ENCODE assay signal across 18 cellular contexts in genomic region chr17:78121801-78122220, GRCh38. TPM values are rescaled to one million over a fixed set of nuclear protein-coding genes. Genes with fewer than 3 reads are reported as not detected.
DNase-seq lines count a peak whose midpoint lies in the region; ATAC-seq, FAIRE-seq and TF ChIP-seq lines count a peak whose summit lies in the region.
"Had no signal": no experiment of that assay in that cellular context is flagged by ENCODE, and none has a peak within 500 bp of the region (broad histone marks: within the 10 kb centered on the region; RNA-seq: fewer than 3 reads in every experiment).

No MANE protein-coding gene starts in this region.

- intact Hi-C loops in activated CD4-positive, alpha-beta T cell treated with anti-CD3 and anti-CD28 coated beads, Interleukin-2, amount 10 ng/mL, durations not matched to agents 24 days and 14 days (cut with micrococcal nuclease) = loop anchor here (1.0 kb wide), 1 partner anchor 10 kb away; no protein-coding TSS in a partner anchor
- intact Hi-C loops in GM12878 (cut with micrococcal nuclease; ENCODE audit: unreplicated experiment) = no loop called here

- RAD21 ChIA-PET in GM12878 (lab: Charles Lee; ENCODE audit: unreplicated experiment) = interaction anchor here (0.8 to 1.8 kb wide), 2 partner anchors 22 to 102 kb away, joined by 3 to 5 read pairs; no protein-coding TSS in a partner anchor

- H3K27ac Mint-ChIP-seq in activated CD4-positive, alpha-beta T cell treated with anti-CD3 and anti-CD28 coated beads, Interleukin-2, amount 10 ng/mL, durations not matched to agents 24 days and 14 days = peak overlapping the region; percentile 87
- H3K27ac Mint-ChIP-seq in stimulated activated effector memory CD8-positive, alpha-beta T cell treated with anti-CD3 and anti-CD28 coated beads, Interleukin-12 subunit alpha, Interleukin-12 subunit beta, amount 100 ng/mL, for 72 hours = peak overlapping the region; percentile 91
- H3K27ac Mint-ChIP-seq: brain, HFFc6 had no signal

- H3K4me2 ChIP-seq in OCI-LY1 (ENCODE audit: low read length) = peak overlapping the region; percentile 34
- H3K4me2 ChIP-seq in GM12878 (ENCODE audit: control insufficient read depth, insufficient read depth) = peak overlapping the region; percentile 93

- H3K27ac ChIP-seq in OCI-LY1 (ENCODE audit: low read depth, low read length, poor library complexity, severe bottlenecking) (peak overlapping the region; percentile 50), GM12878 (ENCODE audit: control insufficient read depth, insufficient read depth) (peak overlapping the region; percentile 85), RWPE1 (no peak overlapping the region)
- H3K27ac ChIP-seq: epithelial cell of prostate, upper lobe of right lung had no signal

- peak overlapping the region; percentile 87 for H3K4me3 Mint-ChIP-seq in activated CD4-positive, alpha-beta T cell treated with anti-CD3 and anti-CD28 coated beads, Interleukin-2, amount 10 ng/mL, durations not matched to agents 24 days and 14 days
- peak overlapping the region; percentile 99 for H3K4me3 Mint-ChIP-seq in stimulated activated effector memory CD8-positive, alpha-beta T cell treated with anti-CD3 and anti-CD28 coated beads, Interleukin-12 subunit alpha, Interleukin-12 subunit beta, amount 100 ng/mL, for 72 hours
- H3K4me3 Mint-ChIP-seq: brain, HFFc6, neural crest cell had no signal

- no peaks in the 10 kb centered on the region for H3K27me3 Mint-ChIP-seq in activated CD4-positive, alpha-beta T cell treated with anti-CD3 and anti-CD28 coated beads, Interleukin-2, amount 10 ng/mL, durations not matched to agents 24 days and 14 days

- no peak for DNase-seq in activated CD4-positive, alpha-beta T cell treated with anti-CD3 and anti-CD28 coated beads, Interleukin-2, amount 10 ng/mL, durations not matched to agents 24 days and 14 days
- DNase-seq in activated CD4-positive, alpha-beta T cell treated with anti-CD3 and anti-CD28 coated beads for 1 hour = no peak
- DNase-seq in GM12878 (ENCODE audit: low read depth, low spot score) (no peak), DMS153 treated with DMSO at 0.1 percent for 48 hours (lab: John Stamatoyannopoulos, UW; ENCODE audit: unreplicated experiment) (no peak), RWPE1 (ENCODE audit: low spot score) (no peak), NCI-H128 (lab: John Stamatoyannopoulos, UW; ENCODE audit: unreplicated experiment) (no peak)
- DNase-seq in stimulated activated effector memory CD8-positive, alpha-beta T cell treated with anti-CD3 and anti-CD28 coated beads, Interleukin-12 subunit alpha, Interleukin-12 subunit beta, amount 100 ng/mL, for 72 hours (ENCODE audit: low spot score in 2 of 2) = no peak
- DNase-seq: DMS79, HFFc6, KBM-7, NCI-H2029 treated with DMSO at 0.1 percent for 48 hours, upper lobe of right lung had no signal

- TF ChIP-seq CTCF in OCI-LY1 (IDR thresholded peaks at IDR 0.05; ENCODE audit: low read length) = no peak
- no peak for TF ChIP-seq CTCF in GM12878 (IDR thresholded peaks at IDR 0.05 in 2 of 3, conservative IDR thresholded peaks at IDR 0.05 in 1 of 3; ENCODE audit: control insufficient read depth in 2 of 3, extremely low read depth in 1 of 3, insufficient read depth in 1 of 3, low read depth in 3 of 3, low read length in 3 of 3)
- TF ChIP-seq CTCF in RWPE1 (conservative IDR thresholded peaks at IDR 0.05; ENCODE audit: low read depth) = no peak

- no peak for FAIRE-seq in GM12878 (lab: Jason Lieb, UNC)
- FAIRE-seq: A204.1 had no signal

- ATAC-seq in GM12878 = no peak
- ATAC-seq in stimulated activated effector memory CD8-positive, alpha-beta T cell treated with anti-CD3 and anti-CD28 coated beads, Interleukin-12 subunit alpha, Interleukin-12 subunit beta, amount 100 ng/mL, for 72 hours = peak; percentile 15
- ATAC-seq: heart right ventricle, upper lobe of right lung had no signal

- no peak for TF ChIP-seq EP300 in GM12878 (IDR thresholded peaks at IDR 0.05; ENCODE audit: borderline replicate concordance in 1 of 2, control insufficient read depth in 1 of 2, low read depth in 2 of 2, low read length in 2 of 2)

- WGBS in GM12878 (ENCODE audit: insufficient coverage, insufficient replicate concordance, low lambda C conversion rate, missing lambda C conversion rate) = 57% methylated on average over 9 of the region's 11 CpGs

- peaks cover 57% of the 10 kb centered on the region for H3K4me1 ChIP-seq in OCI-LY1 (ENCODE audit: insufficient read depth, low read length, severe bottlenecking)
- H3K4me1 ChIP-seq in GM12878 (ENCODE audit: control insufficient read depth, insufficient read depth, low read length) = peaks cover 58% of the 10 kb centered on the region

- no peak for TF ChIP-seq RAD21 in GM12878 (IDR thresholded peaks at IDR 0.05; ENCODE audit: insufficient read depth, low read depth, low read length)

- H3K36me3 ChIP-seq in OCI-LY1 (ENCODE audit: insufficient read depth, low read length) (peaks cover 40% of the 10 kb centered on the region), GM12878 (ENCODE audit: control insufficient read depth in 2 of 2, insufficient read depth in 2 of 2, low read length in 1 of 2) (peaks cover 16 to 27% of the 10 kb centered on the region in 2 experiments)

- SMC1A ChIA-PET in GM12878 (lab: Charles Lee; ENCODE audit: uncharacterized antibody, unreplicated experiment) = interaction anchor here (0.8 to 1.2 kb wide), 2 partner anchors 16 to 55 kb away, joined by 3 read pairs; no protein-coding TSS in a partner anchor

- H3K9me3 Mint-ChIP-seq in activated CD4-positive, alpha-beta T cell treated with anti-CD3 and anti-CD28 coated beads, Interleukin-2, amount 10 ng/mL, durations not matched to agents 24 days and 14 days = no peaks in the 10 kb centered on the region
- no peaks in the 10 kb centered on the region for H3K9me3 Mint-ChIP-seq in stimulated activated effector memory CD8-positive, alpha-beta T cell treated with anti-CD3 and anti-CD28 coated beads, Interleukin-12 subunit alpha, Interleukin-12 subunit beta, amount 100 ng/mL, for 72 hours
- H3K9me3 Mint-ChIP-seq: brain, HFFc6, neural crest cell had no signal

- H3F3A ChIP-seq in OCI-LY1 (ENCODE audit: insufficient read depth, low read length) = no peaks in the 10 kb centered on the region

- H4K20me1 ChIP-seq in OCI-LY1 (ENCODE audit: insufficient read depth, low read length) = no peaks in the 10 kb centered on the region
- H4K20me1 ChIP-seq in GM12878 (ENCODE audit: control insufficient read depth, insufficient read depth) = no peaks in the 10 kb centered on the region

- H3K9me3 ChIP-seq in OCI-LY1 (ENCODE audit: low read length) (no peaks in the 10 kb centered on the region), GM12878 (replicated peaks; ENCODE audit: control insufficient read depth, insufficient read depth, low read length) (no peaks in the 10 kb centered on the region)
- H3K9me3 ChIP-seq: heart right ventricle, upper lobe of right lung had no signal

- CTCF ChIA-PET in GM12878 (lab: Yijun Ruan, JAX) (interaction anchor here (0.6 to 12.7 kb wide), 4 partner anchors 12 to 53 kb away, joined by 3 to 100 read pairs (median 4); no protein-coding TSS in a partner anchor), RWPE1 (lab: Yijun Ruan, JAX) (interaction anchor here (0.6 kb wide), 1 partner anchor 12 kb away, joined by 5 read pairs; no protein-coding TSS in a partner anchor)

- H2AFZ ChIP-seq in OCI-LY1 (ENCODE audit: low read length) (no peak overlapping the region), GM12878 (ENCODE audit: control insufficient read depth, low read depth, low read length) (no peak overlapping the region)

- H3K4me3 ChIP-seq in OCI-LY1 (ENCODE audit: low read depth, low read length, poor library complexity, severe bottlenecking) = peak overlapping the region; percentile 20
- peak overlapping the region; percentile 70 for H3K4me3 ChIP-seq in GM12878
- H3K4me3 ChIP-seq: upper lobe of right lung had no signal

- in situ Hi-C loops in GM12878 (cut with MboI) = no loop called here

- H3K9ac ChIP-seq in OCI-LY1 (ENCODE audit: low read length) = peak overlapping the region; percentile 6; the same call in 1 of the 2 replicates
- peak overlapping the region; percentile 77 for H3K9ac ChIP-seq in GM12878 (ENCODE audit: control insufficient read depth, insufficient read depth, low read length)

- BruUV-seq in GM12878 (replicated peaks; lab: Mats Ljungman, UMichigan) = no TSS peak

- H3K79me2 ChIP-seq in OCI-LY1 (ENCODE audit: insufficient read depth, low read length) (no peaks in the 10 kb centered on the region), GM12878 (ENCODE audit: control insufficient read depth, insufficient read depth, low read length) (peaks cover 62% of the 10 kb centered on the region)

- POLR2A ChIA-PET in GM12878 (lab: Charles Lee) = interaction anchor here (0.9 to 1.0 kb wide), 2 partner anchors 9 to 14 kb away, joined by 3 read pairs; no protein-coding TSS in a partner anchor
- POLR2A ChIA-PET in RWPE1 (lab: Yijun Ruan, JAX; ENCODE audit: low non-redundant PET) = interaction anchor here (0.8 kb wide), 1 partner anchor 96 kb away, joined by 3 read pairs; no protein-coding TSS in a partner anchor

- no peaks in the 10 kb centered on the region for H3K9me2 ChIP-seq in OCI-LY1 (ENCODE audit: low read depth, low read length)

- H3K36me3 Mint-ChIP-seq in activated CD4-positive, alpha-beta T cell treated with anti-CD3 and anti-CD28 coated beads, Interleukin-2, amount 10 ng/mL, durations not matched to agents 24 days and 14 days (ENCODE audit: low read depth) = peaks cover 60% of the 10 kb centered on the region
- peaks cover 91% of the 10 kb centered on the region for H3K36me3 Mint-ChIP-seq in stimulated activated effector memory CD8-positive, alpha-beta T cell treated with anti-CD3 and anti-CD28 coated beads, Interleukin-12 subunit alpha, Interleukin-12 subunit beta, amount 100 ng/mL, for 72 hours
- H3K36me3 Mint-ChIP-seq: brain had no signal

- TF ChIP-seq POLR2A in GM12878 (IDR thresholded peaks at IDR 0.05; ENCODE audit: low read depth, low read length) = peak; percentile 16

- H3K4me1 Mint-ChIP-seq in activated CD4-positive, alpha-beta T cell treated with anti-CD3 and anti-CD28 coated beads, Interleukin-2, amount 10 ng/mL, durations not matched to agents 24 days and 14 days = peaks cover 52% of the 10 kb centered on the region
- peaks cover 60% of the 10 kb centered on the region for H3K4me1 Mint-ChIP-seq in stimulated activated effector memory CD8-positive, alpha-beta T cell treated with anti-CD3 and anti-CD28 coated beads, Interleukin-12 subunit alpha, Interleukin-12 subunit beta, amount 100 ng/mL, for 72 hours
- H3K4me1 Mint-ChIP-seq: brain had no signal

- H3K27me3 ChIP-seq in OCI-LY1 (ENCODE audit: insufficient read depth, low read length) (no peaks in the 10 kb centered on the region), GM12878 (replicated peaks in 1 of 2; ENCODE audit: control insufficient read depth in 2 of 2, insufficient read depth in 2 of 2, low read length in 1 of 2) (no peaks in the 10 kb centered on the region)
- H3K27me3 ChIP-seq: heart right ventricle, upper lobe of right lung had no signal

RNA-seq across cellular contexts. Expression of gene TMC6, which starts 6.7 kb away (rescaled TPM):
- 250 and 251 TPM in 2 replicates for total RNA-seq in activated CD4-positive, alpha-beta T cell treated with anti-CD3 and anti-CD28 coated beads, Interleukin-2, amount 10 ng/mL, durations not matched to agents 24 days and 14 days
- total RNA-seq in GM12878 (2013; cell fraction: nucleolus; rRNA removed) = 479 and 553 TPM in 2 replicates
- total RNA-seq in GM12878 (2014; rRNA removed) (104 and 117 TPM in 2 replicates), GM12878 (2014; rRNA removed; fragmentation: Illumina TruSeq; extraction: Trizol) (34.2 and 39.1 TPM in 2 replicates), GM12878 (2021) (206 and 232 TPM in 2 replicates)
- polyA plus RNA-seq in GM12878 (2011; ENCODE audit: low read depth) = 47.5 TPM
- polyA plus RNA-seq in GM12878 (2011; rRNA removed) (25.6 and 38.0 TPM in 2 replicates), GM12878 (2014; fragmentation: Illumina TruSeq; extraction: Trizol) (2.0 and 20.0 TPM in 2 replicates), GM12878 (2014; fragmentation: Nextera tagmentation; extraction: Ambion mirVana) (10 to 100 TPM in 1 of 2 experiments, 1 to 10 TPM in 1; 1.9 to 11.5 TPM), GM12878 (2014; rRNA removed) (136 and 153 TPM in 2 replicates), GM12878 (2016; fragmentation: Nextera tagmentation; extraction: Ambion mirVana) (10 to 100 TPM; 82.0 to 94.4 TPM)
- polyA plus RNA-seq in GM12878 (2011; cell fraction: cytosol; rRNA removed) = 39.0 and 65.3 TPM in 2 replicates
- polyA plus RNA-seq in GM12878 (2011; cell fraction: nucleus; rRNA removed) = 658 and 780 TPM in 2 replicates
- 192 and 207 TPM in 2 replicates for polyA plus RNA-seq in GM12878 (2012)
- 24.9 and 76.7 TPM in 2 replicates for polyA minus RNA-seq in GM12878 (2011; rRNA and poly(A)+ RNA removed)
- 38.3 and 48.8 TPM in 2 replicates for polyA minus RNA-seq in GM12878 (2011; cell fraction: cytosol; rRNA and poly(A)+ RNA removed)
- 152 and 216 TPM in 2 replicates for polyA minus RNA-seq in GM12878 (2011; cell fraction: nucleus; rRNA and poly(A)+ RNA removed)

RNA-seq across cellular contexts. Expression of gene TMC8, which starts 8.8 kb away (rescaled TPM):
- total RNA-seq in activated CD4-positive, alpha-beta T cell treated with anti-CD3 and anti-CD28 coated beads, Interleukin-2, amount 10 ng/mL, durations not matched to agents 24 days and 14 days = 231 and 234 TPM in 2 replicates
- total RNA-seq in GM12878 (2013; cell fraction: nucleolus; rRNA removed) = 310 and 316 TPM in 2 replicates
- total RNA-seq in GM12878 (2014; rRNA removed) = 40.9 and 41.9 TPM in 2 replicates
- 22.2 and 25.4 TPM in 2 replicates for total RNA-seq in GM12878 (2014; rRNA removed; fragmentation: Illumina TruSeq; extraction: Trizol)
- 120 and 128 TPM in 2 replicates for total RNA-seq in GM12878 (2021)
- polyA plus RNA-seq in GM12878 (2011; ENCODE audit: low read depth) = 110 TPM
- polyA plus RNA-seq in GM12878 (2011; rRNA removed) = 19.5 and 36.5 TPM in 2 replicates
- 62.8 and 67.7 TPM in 2 replicates for polyA plus RNA-seq in GM12878 (2011; cell fraction: cytosol; rRNA removed)
- polyA plus RNA-seq in GM12878 (2011; cell fraction: nucleus; rRNA removed) = 353 and 365 TPM in 2 replicates
- polyA plus RNA-seq in GM12878 (2012) = 116 and 163 TPM in 2 replicates
- 16.7 and 45.9 TPM in 2 replicates for polyA plus RNA-seq in GM12878 (2014; fragmentation: Illumina TruSeq; extraction: Trizol)
- 1 to 10 TPM; 2.7 to 8.4 TPM for polyA plus RNA-seq in GM12878 (2014; fragmentation: Nextera tagmentation; extraction: Ambion mirVana)
- polyA plus RNA-seq in GM12878 (2014; rRNA removed) = 118 and 129 TPM in 2 replicates
- 10 to 100 TPM; 38.2 to 48.1 TPM for polyA plus RNA-seq in GM12878 (2016; fragmentation: Nextera tagmentation; extraction: Ambion mirVana)
- polyA minus RNA-seq in GM12878 (2011; rRNA and poly(A)+ RNA removed) = 87.9 and 94.3 TPM in 2 replicates
- polyA minus RNA-seq in GM12878 (2011; cell fraction: cytosol; rRNA and poly(A)+ RNA removed) = 17.8 and 22.5 TPM in 2 replicates
- polyA minus RNA-seq in GM12878 (2011; cell fraction: nucleus; rRNA and poly(A)+ RNA removed) = 96.8 and 128 TPM in 2 replicates
- total RNA-seq: HFFc6 had no signal

RNA-seq across cellular contexts. Expression of gene C17orf99, which starts 24.4 kb away (rescaled TPM):
- total RNA-seq in activated CD4-positive, alpha-beta T cell treated with anti-CD3 and anti-CD28 coated beads, Interleukin-2, amount 10 ng/mL, durations not matched to agents 24 days and 14 days = not detected in 2 replicates
- total RNA-seq in GM12878 (2013; cell fraction: nucleolus; rRNA removed) = 3.6 and 5.5 TPM in 2 replicates
- total RNA-seq in GM12878 (2014; rRNA removed) (2.1 and 5.9 TPM in 2 replicates), GM12878 (2014; rRNA removed; fragmentation: Illumina TruSeq; extraction: Trizol) (1.6 and 1.9 TPM in 2 replicates), GM12878 (2021) (3.1 and 4.4 TPM in 2 replicates)
- polyA plus RNA-seq in GM12878 (2011; ENCODE audit: low read depth) = 1.5 TPM
- polyA plus RNA-seq in GM12878 (2011; rRNA removed) (2.2 and 3.5 TPM in 2 replicates), GM12878 (2014; fragmentation: Illumina TruSeq; extraction: Trizol) (0.22 and 1.4 TPM in 2 replicates), GM12878 (2014; fragmentation: Nextera tagmentation; extraction: Ambion mirVana) (under 1 TPM; 0.20 to 0.48 TPM), GM12878 (2014; rRNA removed) (4.8 and 5.6 TPM in 2 replicates), GM12878 (2016; fragmentation: Nextera tagmentation; extraction: Ambion mirVana) (1 to 10 TPM; 3.0 to 4.5 TPM)
- 4.1 and 4.5 TPM in 2 replicates for polyA plus RNA-seq in GM12878 (2011; cell fraction: cytosol; rRNA removed)
- polyA plus RNA-seq in GM12878 (2011; cell fraction: nucleus; rRNA removed) = 5.0 and 11.8 TPM in 2 replicates
- polyA plus RNA-seq in GM12878 (2012) = 3.6 and 6.7 TPM in 2 replicates
- polyA minus RNA-seq in GM12878 (2011; rRNA and poly(A)+ RNA removed) = 2.9 and 5.1 TPM in 2 replicates
- polyA minus RNA-seq in GM12878 (2011; cell fraction: cytosol; rRNA and poly(A)+ RNA removed) = 2.7 TPM in 1 of 2 replicates, not detected in the other
- polyA minus RNA-seq in GM12878 (2011; cell fraction: nucleus; rRNA and poly(A)+ RNA removed) = 0.36 and 4.7 TPM in 2 replicates
- total RNA-seq: HFFc6, neural crest cell, upper lobe of right lung had no signal
- polyA plus RNA-seq: heart right ventricle had no signal

RNA-seq across cellular contexts. Expression of gene SYNGR2, which starts 46.6 kb away (rescaled TPM):
- 123 and 125 TPM in 2 replicates for total RNA-seq in activated CD4-positive, alpha-beta T cell treated with anti-CD3 and anti-CD28 coated beads, Interleukin-2, amount 10 ng/mL, durations not matched to agents 24 days and 14 days
- 161 and 167 TPM in 2 replicates for total RNA-seq in GM12878 (2013; cell fraction: nucleolus; rRNA removed)
- total RNA-seq in GM12878 (2014; rRNA removed) (189 and 212 TPM in 2 replicates), GM12878 (2014; rRNA removed; fragmentation: Illumina TruSeq; extraction: Trizol) (112 and 126 TPM in 2 replicates), GM12878 (2021) (291 and 310 TPM in 2 replicates)
- polyA plus RNA-seq in GM12878 (2011; ENCODE audit: low read depth) = 105 TPM
- polyA plus RNA-seq in GM12878 (2011; rRNA removed) (134 and 329 TPM in 2 replicates), GM12878 (2014; fragmentation: Illumina TruSeq; extraction: Trizol) (69.3 and 212 TPM in 2 replicates), GM12878 (2014; fragmentation: Nextera tagmentation; extraction: Ambion mirVana) (10 to 100 TPM in 1 of 2 experiments, 1 to 10 TPM in 1; 4.4 to 28.8 TPM), GM12878 (2014; rRNA removed) (310 and 312 TPM in 2 replicates), GM12878 (2016; fragmentation: Nextera tagmentation; extraction: Ambion mirVana) (100 to 1,000 TPM; 491 to 529 TPM)
- 630 and 860 TPM in 2 replicates for polyA plus RNA-seq in GM12878 (2011; cell fraction: cytosol; rRNA removed)
- polyA plus RNA-seq in GM12878 (2011; cell fraction: nucleus; rRNA removed) = 304 and 332 TPM in 2 replicates
- polyA plus RNA-seq in GM12878 (2012) = 386 and 393 TPM in 2 replicates
- 329 and 477 TPM in 2 replicates for polyA minus RNA-seq in GM12878 (2011; rRNA and poly(A)+ RNA removed)
- polyA minus RNA-seq in GM12878 (2011; cell fraction: cytosol; rRNA and poly(A)+ RNA removed) = 131 and 150 TPM in 2 replicates
- polyA minus RNA-seq in GM12878 (2011; cell fraction: nucleus; rRNA and poly(A)+ RNA removed) = 60.8 and 82.3 TPM in 2 replicates
